19 cellular contexts compared by ENCODE assay signal in genomic region chr22:27626675-27627443, GRCh38.
"Had no signal": no experiment of that assay in that cellular context is flagged by ENCODE, and none has a peak within 500 bp of the region (broad histone marks: within the 10 kb centered on the region; RNA-seq: fewer than 3 reads in every experiment).

No MANE protein-coding gene starts in this region.

- H3K36me3 ChIP-seq: breast epithelium, esophagus squamous epithelium, suprapubic skin, transverse colon, WERI-Rb-1 had no signal

- H3K27me3 ChIP-seq: breast epithelium, esophagus squamous epithelium, suprapubic skin, transverse colon had no signal

- H3K4me1 ChIP-seq: breast epithelium, suprapubic skin, transverse colon had no signal

- H3K4me3 Mint-ChIP-seq: activated naive CD4-positive, alpha-beta T cell treated with anti-CD3 and anti-CD28 coated beads, Interleukin-2, amount 50 U/mL, for 24 hours; natural killer cell treated with Interleukin-12 subunit alpha and Interleukin-12 subunit beta and Interleukin-15 and Interleukin-18, amount 100 ng/mL, for 72 hours; stimulated activated naive CD8-positive, alpha-beta T cell treated with anti-CD3 and anti-CD28 coated beads, Interleukin-15, amount 100 ng/mL, for 72 hours had no signal

- H3K9me3 Mint-ChIP-seq: activated naive CD4-positive, alpha-beta T cell treated with anti-CD3 and anti-CD28 coated beads, Interleukin-2, amount 50 U/mL, for 24 hours; natural killer cell treated with Interleukin-12 subunit alpha and Interleukin-12 subunit beta and Interleukin-15 and Interleukin-18, amount 100 ng/mL, for 72 hours; stimulated activated naive CD8-positive, alpha-beta T cell treated with anti-CD3 and anti-CD28 coated beads, Interleukin-15, amount 100 ng/mL, for 72 hours had no signal

- H3K36me3 Mint-ChIP-seq: activated naive CD4-positive, alpha-beta T cell treated with anti-CD3 and anti-CD28 coated beads, Interleukin-2, amount 50 U/mL, for 24 hours; natural killer cell treated with Interleukin-12 subunit alpha and Interleukin-12 subunit beta and Interleukin-15 and Interleukin-18, amount 100 ng/mL, for 72 hours had no signal

- FAIRE-seq: astrocyte, endothelial cell of umbilical vein had no signal

- H3K9me3 ChIP-seq: breast epithelium, esophagus squamous epithelium, suprapubic skin, transverse colon had no signal

- H3K4me3 ChIP-seq: breast epithelium, esophagus squamous epithelium, suprapubic skin, transverse colon had no signal

- H3K4me1 Mint-ChIP-seq: activated naive CD4-positive, alpha-beta T cell treated with anti-CD3 and anti-CD28 coated beads, Interleukin-2, amount 50 U/mL, for 24 hours; stimulated activated naive CD8-positive, alpha-beta T cell treated with anti-CD3 and anti-CD28 coated beads, Interleukin-15, amount 100 ng/mL, for 72 hours had no signal

- H3K27me3 Mint-ChIP-seq: activated naive CD4-positive, alpha-beta T cell treated with anti-CD3 and anti-CD28 coated beads, Interleukin-2, amount 50 U/mL, for 24 hours; progenitor cell of endocrine pancreas; stimulated activated naive CD8-positive, alpha-beta T cell treated with anti-CD3 and anti-CD28 coated beads, Interleukin-15, amount 100 ng/mL, for 72 hours had no signal

- H3K27ac ChIP-seq: breast epithelium, esophagus squamous epithelium, suprapubic skin, transverse colon, WERI-Rb-1 had no signal

- ATAC-seq: left cardiac atrium; natural killer cell treated with Interleukin-12 subunit alpha and Interleukin-12 subunit beta and Interleukin-15 and Interleukin-18, amount 100 ng/mL, for 72 hours; stimulated activated naive CD8-positive, alpha-beta T cell treated with anti-CD3 and anti-CD28 coated beads, Interleukin-15, amount 100 ng/mL, for 72 hours had no signal

- DNase-seq: activated CD4-positive, alpha-beta T cell treated with anti-CD3 and anti-CD28 coated beads, Interleukin-2, amount 50 U/mL, for 4 hours; activated gamma-delta T cell; cerebellar nuclear complex; effector memory CD4-positive, alpha-beta T cell; esophagus squamous epithelium; left cardiac atrium; occipital lobe; stimulated activated CD4-positive, alpha-beta T cell treated with anti-CD3 and anti-CD28 coated beads, Interleukin-2, amount 100 ng/mL, for 24 hours; stimulated activated naive CD8-positive, alpha-beta T cell treated with anti-CD3 and anti-CD28 coated beads, Interleukin-15, amount 100 ng/mL, for 72 hours; T-helper 2 cell; transverse colon; WERI-Rb-1 had no signal

- H3K27ac Mint-ChIP-seq: activated naive CD4-positive, alpha-beta T cell treated with anti-CD3 and anti-CD28 coated beads, Interleukin-2, amount 50 U/mL, for 24 hours; natural killer cell treated with Interleukin-12 subunit alpha and Interleukin-12 subunit beta and Interleukin-15 and Interleukin-18, amount 100 ng/mL, for 72 hours; stimulated activated naive CD8-positive, alpha-beta T cell treated with anti-CD3 and anti-CD28 coated beads, Interleukin-15, amount 100 ng/mL, for 72 hours had no signal
